In genomic region chr5:38738898-38739743, GRCh38 we compare ENCODE assay signal across 18 cellular contexts.
A peak's percentile ranks its signal among the peaks of the same experiment; 100 is the strongest.
DNase-seq lines count a peak whose midpoint lies in the region; ATAC-seq, FAIRE-seq and TF ChIP-seq lines count a peak whose summit lies in the region.
"Had no signal": no experiment of that assay in that cellular context is flagged by ENCODE, and none has a peak within 500 bp of the region (broad histone marks: within the 10 kb centered on the region; RNA-seq: fewer than 3 reads in every experiment).

No MANE protein-coding gene starts in this region.

- no peak for FAIRE-seq in HepG2 (lab: Jason Lieb, UNC)
- peak; percentile 64 for FAIRE-seq in endothelial cell of umbilical vein (lab: Jason Lieb, UNC)
- no peak for FAIRE-seq in urothelium cell line (lab: Jason Lieb, UNC)
- FAIRE-seq in frontal cortex (lab: Jason Lieb, UNC), result no peak

- TF ChIP-seq EP300 in HepG2 (IDR thresholded peaks at IDR 0.05; ENCODE audit: low read depth in 2 of 2, low read length in 2 of 2) (no peak), HepG2 (CRISPR knock-in tag; IDR thresholded peaks at IDR 0.05; ENCODE audit: borderline replicate concordance) (no peak)

- intact Hi-C loops in HepG2 (cut with micrococcal nuclease; ENCODE audit: unreplicated experiment), result no loop called here
- intact Hi-C loops in right lobe of liver (cut with DNase I), result no loop called here
- intact Hi-C loops in endothelial cell of umbilical vein (cut with micrococcal nuclease), result no loop called here

- no peak overlapping the region for H3K4me3 ChIP-seq in HepG2 (replicated peaks in 1 of 3; ENCODE audit: insufficient read depth in 1 of 3, low read depth in 2 of 3, low read length in 3 of 3)
- no peak overlapping the region for H3K4me3 ChIP-seq in right lobe of liver
- no peak overlapping the region for H3K4me3 ChIP-seq in endothelial cell of umbilical vein (replicated peaks in 1 of 3; ENCODE audit: insufficient read depth in 1 of 3, low read depth in 1 of 3, low read length in 3 of 3)
- H3K4me3 ChIP-seq: adrenal gland, mucosa of descending colon, skin epidermis had no signal

- H3K4me1 ChIP-seq in HepG2 (ENCODE audit: insufficient read depth, low read length), result no peaks in the 10 kb centered on the region
- no peaks in the 10 kb centered on the region for H3K4me1 ChIP-seq in right lobe of liver
- H3K4me1 ChIP-seq in endothelial cell of umbilical vein (ENCODE audit: control insufficient read depth, extremely low read depth, insufficient read depth, low read length), result no peaks in the 10 kb centered on the region
- H3K4me1 ChIP-seq: adrenal gland had no signal

- H3K4me2 ChIP-seq in HepG2 (ENCODE audit: low read depth, low read length), result no peak overlapping the region
- H3K4me2 ChIP-seq in endothelial cell of umbilical vein (ENCODE audit: insufficient read depth, low read length), result no peak overlapping the region
- H3K4me2 ChIP-seq: KMS-11 had no signal

- DNase-seq in HepG2 (ENCODE audit: low spot score), result no peak
- no peak for DNase-seq in right lobe of liver
- peak; percentile 41 for DNase-seq in NCI-H226
- DNase-seq in endothelial cell of umbilical vein (ENCODE audit: low read depth, low spot score), result peak; percentile 38
- DNase-seq in urothelium cell line (ENCODE audit: low spot score), result peak; percentile 61
- DNase-seq in HUDEP-2 (lab: John Stamatoyannopoulos, UW; ENCODE audit: unreplicated experiment in 76 of 76), result no peak
- no peak for DNase-seq in frontal cortex (ENCODE audit: low spot score in 2 of 2)
- DNase-seq: activated CD4-positive, alpha-beta T cell treated with anti-CD3 and anti-CD28 coated beads, Interleukin-2, amount 50 U/mL, for 48 hours; activated T-cell treated with anti-CD3 and anti-CD28 coated beads, Interleukin-2, amount 50 U/mL, for 72 hours; H7; left cardiac atrium; mucosa of descending colon; occipital lobe; stimulated activated naive B cell treated with anti-CD40 and anti-IgM and Interleukin-4, amounts not matched to agents 10 μg/mL and 1 μg/mL and 100 μg/mL, for 72 hours had no signal

- H3K9ac ChIP-seq in HepG2 (ENCODE audit: insufficient read depth, low read depth, low read length) (no peak overlapping the region), endothelial cell of umbilical vein (replicated peaks; ENCODE audit: extremely low read depth, insufficient read depth, low read length) (no peak overlapping the region)
- H3K9ac ChIP-seq: KMS-11 had no signal

- BruUV-seq in HepG2 (replicated peaks; lab: Mats Ljungman, UMichigan) (no TSS peak), endothelial cell of umbilical vein (replicated peaks; lab: Mats Ljungman, UMichigan) (no TSS peak)

- H3K36me3 ChIP-seq in HepG2 (replicated peaks in 1 of 2; ENCODE audit: control insufficient read depth in 1 of 2, insufficient read depth in 2 of 2, low read length in 2 of 2) (no peaks in the 10 kb centered on the region), right lobe of liver (no peaks in the 10 kb centered on the region), endothelial cell of umbilical vein (ENCODE audit: control insufficient read depth in 2 of 2, extremely low read depth in 1 of 2, insufficient read depth in 2 of 2, low read length in 2 of 2) (no peaks in the 10 kb centered on the region)
- H3K36me3 ChIP-seq: adrenal gland had no signal

- H3K9me3 ChIP-seq in HepG2 (ENCODE audit: low read length) (peaks cover 15% of the 10 kb centered on the region; the same call in 1 of the 2 replicates), right lobe of liver (no peaks in the 10 kb centered on the region), endothelial cell of umbilical vein (replicated peaks; ENCODE audit: control insufficient read depth, insufficient read depth, low read length) (no peaks in the 10 kb centered on the region)
- H3K9me3 ChIP-seq: adrenal gland had no signal

- H3K27me3 ChIP-seq in HepG2 (ENCODE audit: control insufficient read depth in 1 of 2, insufficient read depth in 2 of 2, low read length in 2 of 2) (peaks cover 0 to 10% of the 10 kb centered on the region in 2 experiments; a peak in 1 of 5 replicates), right lobe of liver (no peaks in the 10 kb centered on the region), endothelial cell of umbilical vein (ENCODE audit: control insufficient read depth in 2 of 2, insufficient read depth in 2 of 2, low read length in 2 of 2) (no peaks in the 10 kb centered on the region)
- H3K27me3 ChIP-seq: adrenal gland had no signal

- TF ChIP-seq CTCF in HepG2 (CRISPR knock-in tag; IDR thresholded peaks at IDR 0.05) (no peak), right lobe of liver (IDR thresholded peaks at IDR 0.05) (no peak), endothelial cell of umbilical vein (IDR thresholded peaks at IDR 0.05; ENCODE audit: extremely low read depth in 1 of 2, insufficient read depth in 1 of 2, low read depth in 1 of 2, low read length in 2 of 2) (no peak)

- H4K20me1 ChIP-seq in HepG2 (ENCODE audit: insufficient read depth, low read length), result no peaks in the 10 kb centered on the region
- H4K20me1 ChIP-seq in endothelial cell of umbilical vein (replicated peaks; ENCODE audit: control insufficient read depth, extremely low read depth, insufficient read depth, low read length), result no peaks in the 10 kb centered on the region

- no peaks in the 10 kb centered on the region for H3K9me1 ChIP-seq in endothelial cell of umbilical vein (replicated peaks; ENCODE audit: control insufficient read depth, extremely low read depth, insufficient read depth, low read length)

- no peak overlapping the region for H3K27ac ChIP-seq in HepG2 (ENCODE audit: extremely low read length, insufficient read depth, low read length)
- H3K27ac ChIP-seq in right lobe of liver, result no peak overlapping the region
- no peak overlapping the region for H3K27ac ChIP-seq in endothelial cell of umbilical vein (ENCODE audit: insufficient read depth, low read depth, low read length)
- H3K27ac ChIP-seq: adrenal gland, KMS-11, skin epidermis had no signal

- CTCF ChIA-PET in HepG2 (lab: Yijun Ruan, JAX; ENCODE audit: low intra/inter-chr PET ratio, low total read pairs), result no interaction called here
- CTCF ChIA-PET in endothelial cell of umbilical vein (lab: Charles Lee), result interaction anchor here (1.2 kb wide), 1 partner anchor 71 kb away, joined by 3 read pairs; no protein-coding TSS in a partner anchor

- no peak for TF ChIP-seq RAD21 in HepG2 (CRISPR knock-in tag; IDR thresholded peaks at IDR 0.05)

- TF ChIP-seq POLR2A in HepG2 (IDR thresholded peaks at IDR 0.05; ENCODE audit: insufficient read depth in 1 of 2, low read depth in 2 of 2, low read length in 2 of 2) (no peak), right lobe of liver (IDR thresholded peaks at IDR 0.05) (no peak), endothelial cell of umbilical vein (IDR thresholded peaks at IDR 0.05; ENCODE audit: low read depth, low read length) (no peak)

- 10% methylated on average over 4 of the region's 4 CpGs for WGBS in HepG2 (ENCODE audit: low lambda C conversion rate)
- WGBS in right lobe of liver (ENCODE audit: insufficient coverage, low coverage, low lambda C conversion rate, missing lambda C conversion rate), result 57% methylated on average over 4 of the region's 4 CpGs

- H2AFZ ChIP-seq in HepG2 (ENCODE audit: low read length) (no peak overlapping the region), endothelial cell of umbilical vein (ENCODE audit: low read depth, low read length) (no peak overlapping the region)

- H3K79me2 ChIP-seq in HepG2 (ENCODE audit: insufficient read depth, low read length) (no peaks in the 10 kb centered on the region), endothelial cell of umbilical vein (ENCODE audit: control insufficient read depth, insufficient read depth, low read length) (no peaks in the 10 kb centered on the region)

- dilution Hi-C loops in endothelial cell of umbilical vein (cut with MboI; ENCODE audit: extremely low pct_ligation_motif_present, low sequenced_read_pairs), result no loop called here

- in situ Hi-C loops in HepG2 (cut with HindIII; ENCODE audit: extremely low pct_ligation_motif_present, low pct_unique_long_range_greater_than_20kb), result no loop called here

- no peak for ATAC-seq in HepG2
- no peak for ATAC-seq in right lobe of liver
- ATAC-seq in GM18520 (IDR thresholded peaks at IDR 0.05; ENCODE audit: unreplicated experiment), result no peak
- ATAC-seq: activated T-cell treated with anti-CD3 and anti-CD28 coated beads, Interleukin-2, amount 50 U/mL, for 72 hours; left cardiac atrium; mucosa of descending colon; stimulated activated naive B cell treated with anti-CD40 and anti-IgM and Interleukin-4, amounts not matched to agents 10 μg/mL and 1 μg/mL and 100 μg/mL, for 72 hours had no signal

- POLR2A ChIA-PET in HepG2 (lab: Yijun Ruan, JAX), result no interaction called here
- POLR2A ChIA-PET in endothelial cell of umbilical vein (lab: Charles Lee), result no interaction called here

TF ChIP-seq in HepG2, 621 proteins besides CTCF, POLR2A, EP300 and RAD21:
- TF ChIP-seq FIP1L1 (IDR thresholded peaks at IDR 0.05; ENCODE audit: borderline replicate concordance, insufficient read depth, low read depth, low read length), result no peak
- peak; percentile 51; the same call in 1 of the 2 replicates for TF ChIP-seq CEBPB (IDR thresholded peaks at IDR 0.05; ENCODE audit: borderline replicate concordance, low read depth, low read length)
- TF ChIP-seq MAFK (conservative IDR thresholded peaks at IDR 0.05 in 1 of 2, IDR thresholded peaks at IDR 0.05 in 1 of 2; ENCODE audit: low read length in 2 of 2), result 0 out of 4 replicates have a peak, but pooled peaks of 1 of the 2 experiments have one; percentile 5
- no peak for TF ChIP-seq KDM1A (CRISPR knock-in tag; IDR thresholded peaks at IDR 0.05)
- peak; percentile 33; the same call in 1 of the 2 replicates for TF ChIP-seq ATF7 (IDR thresholded peaks at IDR 0.05)
- no peak for TF ChIP-seq ATF7 (CRISPR knock-in tag; IDR thresholded peaks at IDR 0.05)
TF ChIP-seq in HepG2: peak in this region for 3.

TF ChIP-seq in endothelial cell of umbilical vein, 7 proteins besides CTCF, POLR2A, EP300 and RAD21:
- TF ChIP-seq GATA2 (IDR thresholded peaks at IDR 0.05; ENCODE audit: insufficient read depth, insufficient read length, low read depth, low read length) (no peak), MAX (IDR thresholded peaks at IDR 0.05; ENCODE audit: insufficient read depth, insufficient read length) (no peak)

Comparison
In these comparisons a context has a peak if more than half of its experiments do, and no peak if none do; other contexts are left out.
1. DNase-seq: peak in NCI-H226 (single experiment), endothelial cell of umbilical vein (single experiment) and urothelium cell line (single experiment); none in HepG2 (single experiment), right lobe of liver (0 of 3), HUDEP-2 (0 of 76) and frontal cortex (0 of 2).